ENCODE assay signal across 8 cellular contexts in the genomic region with DNA sequence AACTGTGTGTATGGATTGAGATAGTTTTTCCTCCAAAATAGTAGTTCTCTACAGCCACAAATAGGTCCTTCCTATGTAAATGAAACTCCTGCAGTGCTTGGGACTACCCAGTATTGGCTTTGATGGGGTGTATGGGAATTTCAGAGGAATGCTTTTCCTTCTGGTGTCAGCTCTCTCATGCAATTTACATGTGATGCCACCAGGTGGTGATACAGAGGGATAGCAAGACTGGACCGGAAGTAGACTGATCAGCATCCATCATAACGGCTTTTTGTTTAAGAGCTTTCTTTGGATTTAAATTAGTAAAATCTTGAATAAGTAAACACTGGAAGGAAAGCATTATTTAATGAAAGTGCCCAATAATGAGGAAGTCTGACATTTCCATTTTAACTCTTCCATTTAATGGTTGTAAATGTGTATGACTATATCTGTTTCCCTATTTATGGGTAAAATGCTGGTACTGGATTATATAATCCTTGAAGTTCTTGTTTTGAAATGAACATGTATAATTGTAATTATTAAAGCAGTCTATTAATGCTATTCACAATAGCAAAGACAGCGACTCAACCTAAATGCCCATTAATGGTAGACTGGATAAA. TPM values are rescaled to one million over a fixed set of nuclear protein-coding genes. Genes with fewer than 3 reads are reported as not detected.
DNase-seq lines count a peak whose midpoint lies in the region; ATAC-seq and TF ChIP-seq lines count a peak whose summit lies in the region.

No MANE protein-coding gene starts in this region.

- no peak overlapping the region for H3K27ac Mint-ChIP-seq in CD4-positive, alpha-beta T cell
- H3K27ac Mint-ChIP-seq in activated CD4-positive, alpha-beta memory T cell treated with anti-CD3 and anti-CD28 coated beads for 36 hours: no peak overlapping the region

- CTCF ChIA-PET in CD4-positive, alpha-beta T cell (lab: Charles Lee): no interaction called here
- CTCF ChIA-PET in activated CD4-positive, alpha-beta memory T cell treated with anti-CD3 and anti-CD28 coated beads for 36 hours (lab: Charles Lee): no interaction called here

- no peak overlapping the region for H3K4me3 ChIP-seq in Peyer's patch

- no peak for TF ChIP-seq POLR2A in Peyer's patch (IDR thresholded peaks at IDR 0.05)

- H3K9me3 ChIP-seq in Peyer's patch: no peaks in the 10 kb centered on the region
- H3K9me3 ChIP-seq in CD4-positive, alpha-beta T cell (ENCODE audit: control insufficient read depth, low read length): no peaks in the 10 kb centered on the region

- peak in 4 of 6 experiments; percentile 20 to 45 (median 39) for TF ChIP-seq CTCF in Peyer's patch (IDR thresholded peaks at IDR 0.05)
- TF ChIP-seq CTCF in CD4-positive, alpha-beta T cell (IDR thresholded peaks at IDR 0.05): no peak

- no peaks in the 10 kb centered on the region for H3K36me3 Mint-ChIP-seq in CD4-positive, alpha-beta T cell (ENCODE audit: low read depth)
- no peaks in the 10 kb centered on the region for H3K36me3 Mint-ChIP-seq in activated CD4-positive, alpha-beta memory T cell treated with anti-CD3 and anti-CD28 coated beads for 36 hours

- DNase-seq in ELR (ENCODE audit: low read depth) (peak; percentile 50), Peyer's patch (no peak), iPS-NIHi11 (ENCODE audit: low spot score) (peak; percentile 44), G401 (ENCODE audit: low spot score) (no peak)
- no peak for DNase-seq in CD4-positive, alpha-beta T cell
- DNase-seq in activated CD4-positive, alpha-beta T cell treated with anti-CD3 and anti-CD28 coated beads, Interleukin-2, amount 50 U/mL, for 48 hours: no peak
- DNase-seq in activated CD4-positive, alpha-beta memory T cell treated with anti-CD3 and anti-CD28 coated beads for 36 hours: no peak

- H3K4me1 Mint-ChIP-seq in CD4-positive, alpha-beta T cell (ENCODE audit: low read depth): no peaks in the 10 kb centered on the region
- H3K4me1 Mint-ChIP-seq in activated CD4-positive, alpha-beta memory T cell treated with anti-CD3 and anti-CD28 coated beads for 36 hours (ENCODE audit: low read depth): no peaks in the 10 kb centered on the region

- H3K27me3 Mint-ChIP-seq in CD4-positive, alpha-beta T cell: peaks cover 8% of the 10 kb centered on the region
- H3K27me3 Mint-ChIP-seq in activated CD4-positive, alpha-beta memory T cell treated with anti-CD3 and anti-CD28 coated beads for 36 hours: peaks cover 4% of the 10 kb centered on the region

- no peak overlapping the region for H3K4me3 Mint-ChIP-seq in CD4-positive, alpha-beta T cell
- no peak overlapping the region for H3K4me3 Mint-ChIP-seq in activated CD4-positive, alpha-beta memory T cell treated with anti-CD3 and anti-CD28 coated beads for 36 hours

- POLR2A ChIA-PET in CD4-positive, alpha-beta T cell (lab: Charles Lee): no interaction called here
- POLR2A ChIA-PET in activated CD4-positive, alpha-beta memory T cell treated with anti-CD3 and anti-CD28 coated beads for 36 hours (lab: Charles Lee): no interaction called here

- H3K9me3 Mint-ChIP-seq in CD4-positive, alpha-beta T cell: peaks cover 4% of the 10 kb centered on the region
- H3K9me3 Mint-ChIP-seq in activated CD4-positive, alpha-beta memory T cell treated with anti-CD3 and anti-CD28 coated beads for 36 hours: peaks cover 2% of the 10 kb centered on the region

- intact Hi-C loops in CD4-positive, alpha-beta T cell (cut with DNase I, micrococcal nuclease): no loop called here
- intact Hi-C loops in activated CD4-positive, alpha-beta memory T cell treated with anti-CD3 and anti-CD28 coated beads for 36 hours (cut with micrococcal nuclease): no loop called here

- H3K36me3 ChIP-seq in Peyer's patch: no peaks in the 10 kb centered on the region

- peak; percentile 63 for ATAC-seq in HG02884 (IDR thresholded peaks at IDR 0.05; ENCODE audit: unreplicated experiment)
- ATAC-seq in CD4-positive, alpha-beta T cell (ENCODE audit: poor library complexity): no peak

- in situ Hi-C loops in G401 (cut with HindIII; ENCODE audit: low sequenced_read_pairs): no loop called here

- no peaks in the 10 kb centered on the region for H3K4me1 ChIP-seq in Peyer's patch

- H3K27me3 ChIP-seq in Peyer's patch: no peaks in the 10 kb centered on the region
- H3K27me3 ChIP-seq in CD4-positive, alpha-beta T cell (ENCODE audit: control insufficient read depth, insufficient read depth, low read length): no peaks in the 10 kb centered on the region

- no peak overlapping the region for H3K27ac ChIP-seq in Peyer's patch
- H3K27ac ChIP-seq in CD4-positive, alpha-beta T cell (ENCODE audit: low read depth, low read length): no peak overlapping the region

RNA-seq across cellular contexts. Expression of a gene that starts 22.7 kb away (rescaled TPM):
- total RNA-seq in Peyer's patch: 10 to 100 TPM in 1 of 4 donors, 1 to 10 TPM in 3; 1.4 to 10.7 (median 3.4) TPM
- under 1 TPM in 1 of 2 experiments, not detected in 1; 0.08 TPM for total RNA-seq in CD4-positive, alpha-beta T cell
- not detected for total RNA-seq in activated CD4-positive, alpha-beta memory T cell treated with anti-CD3 and anti-CD28 coated beads for 36 hours
- not detected in 2 replicates for total RNA-seq in G401 (2014; rRNA removed; shearing (Covaris generic))

Comparison
In these comparisons a context has a peak if more than half of its experiments do, and no peak if none do; other contexts are left out.
1. DNase-seq: peak in ELR (single experiment) and iPS-NIHi11 (single experiment); none in Peyer's patch (0 of 3), CD4-positive, alpha-beta T cell (0 of 10), activated CD4-positive, alpha-beta T cell treated with anti-CD3 and anti-CD28 coated beads, Interleukin-2, amount 50 U/mL, for 48 hours (0 of 2), activated CD4-positive, alpha-beta memory T cell treated with anti-CD3 and anti-CD28 coated beads for 36 hours (single experiment) and G401 (single experiment).